Comparison of ENCODE assay signal across 1 cellular context in genomic region chr3:193605876-193606275, GRCh38.
TF ChIP-seq lines count a peak whose summit lies in the region.

No MANE protein-coding gene starts in this region.

TF ChIP-seq in HCT116, 20 proteins besides CTCF, POLR2A, EP300 and RAD21 (continued from another document):
- TF ChIP-seq ATF3 (IDR thresholded peaks at IDR 0.05) (no peak), ELF1 (IDR thresholded peaks at IDR 0.05; ENCODE audit: borderline replicate concordance, low read depth) (no peak), ZNF274 (IDR thresholded peaks at IDR 0.05; ENCODE audit: low read depth, low read length) (no peak), SRF (IDR thresholded peaks at IDR 0.05; ENCODE audit: low read depth) (no peak), CEBPB (IDR thresholded peaks at IDR 0.05; ENCODE audit: low read depth) (no peak), JUND (IDR thresholded peaks at IDR 0.05) (no peak), POLR2AphosphoS5 (IDR thresholded peaks at IDR 0.05; ENCODE audit: low read depth, low read length) (no peak), EZH2 (IDR thresholded peaks at IDR 0.05) (no peak)
TF ChIP-seq in HCT116: peak in this region for 0.
